In the genomic region with DNA sequence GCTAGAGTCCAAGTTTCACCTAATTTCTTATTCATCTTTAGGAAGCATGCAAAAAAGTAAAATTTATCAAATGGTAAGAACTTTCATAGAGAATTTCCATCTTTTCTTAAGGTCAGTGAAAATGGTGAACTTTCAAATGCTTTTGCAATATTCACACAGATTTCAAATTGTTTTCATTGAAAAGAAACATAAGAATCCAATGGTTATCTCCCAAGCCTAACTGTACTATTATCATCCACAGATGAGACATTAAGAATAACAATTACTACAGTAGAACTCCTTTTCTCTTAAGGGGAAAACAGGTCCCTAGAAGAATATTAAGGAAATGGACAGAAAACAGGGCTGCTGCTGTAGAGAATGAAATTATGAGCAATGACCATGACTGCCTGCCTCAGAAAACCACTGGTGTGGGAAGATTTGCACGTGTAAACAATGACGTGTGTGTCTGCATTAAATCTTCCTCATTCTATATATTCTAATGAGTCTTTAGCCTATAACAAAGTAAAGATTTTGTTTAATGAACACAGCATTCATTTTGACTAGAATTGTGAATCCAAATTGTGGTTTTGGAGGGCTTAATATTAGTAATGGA, we compare ENCODE assay signal across 24 cellular contexts.
"Had no signal": no experiment of that assay in that cellular context is flagged by ENCODE, and none has a peak within 500 bp of the region (broad histone marks: within the 10 kb centered on the region; RNA-seq: fewer than 3 reads in every experiment).

No MANE protein-coding gene starts in this region.

- H3K36me3 Mint-ChIP-seq: activated CD4-positive, alpha-beta memory T cell treated with anti-CD3 and anti-CD28 coated beads for 36 hours; activated naive CD8-positive, alpha-beta T cell treated with anti-CD3 and anti-CD28 coated beads for 36 hours had no signal

- H3K9me3 Mint-ChIP-seq: activated naive CD4-positive, alpha-beta T cell treated with anti-CD3 and anti-CD28 coated beads for 36 hours; activated T-helper 1 cell treated with anti-CD3 and anti-CD28 coated beads, Interleukin-12 subunit alpha, Interleukin-12 subunit beta, Interleukin-2, Interleukin-4 antibody, amounts not matched to agents 30 ng/mL and 10 ng/mL and 1 ng/mL, durations not matched to agents 14 hours and 24 hours and 36 hours; mesothelial cell of epicardium had no signal

- H3K27ac ChIP-seq: adrenal gland, ascending aorta, brain microvascular endothelial cell, esophagus muscularis mucosa, foreskin keratinocyte, heart right ventricle, right lobe of liver, upper lobe of right lung had no signal

- H3K36me3 ChIP-seq: adrenal gland, ascending aorta, brain microvascular endothelial cell, esophagus muscularis mucosa, heart right ventricle, right lobe of liver, upper lobe of right lung had no signal

- H3K4me3 ChIP-seq: adrenal gland, ascending aorta, heart right ventricle, right lobe of liver, upper lobe of right lung had no signal

- H3K4me1 ChIP-seq: foreskin keratinocyte, upper lobe of right lung had no signal

- DNase-seq: activated CD4-positive, alpha-beta memory T cell treated with anti-CD3 and anti-CD28 coated beads for 36 hours; activated CD4-positive, alpha-beta T cell treated with anti-CD3 and anti-CD28 coated beads for 48 hours; activated CD8-positive, alpha-beta memory T cell treated with anti-CD3 and anti-CD28 coated beads, Interleukin-2, amount 50 U/mL, for 4 hours; activated effector memory CD4-positive, alpha-beta T cell treated with anti-CD3 and anti-CD28 coated beads, Interleukin-2, amount 50 U/mL, for 16 hours; activated naive CD4-positive, alpha-beta T cell treated with anti-CD3 and anti-CD28 coated beads for 36 hours; activated naive CD8-positive, alpha-beta T cell treated with anti-CD3 and anti-CD28 coated beads for 36 hours; activated T-cell treated with anti-CD3 and anti-CD28 coated beads, Interleukin-2, amount 50 U/mL, for 1 hour; adrenal gland; brain microvascular endothelial cell; central memory CD4-positive, alpha-beta T cell; foreskin keratinocyte; heart right ventricle; islet precursor cell; mammary epithelial cell; naive thymus-derived CD4-positive, alpha-beta T cell; right lobe of liver; stimulated activated CD4-positive, alpha-beta T cell treated with anti-CD3 and anti-CD28 coated beads, Interleukin-12 subunit alpha, Interleukin-12 subunit beta, amount 100 ng/mL, for 4 hours; stimulated activated CD4-positive, alpha-beta T cell treated with anti-CD3 and anti-CD28 coated beads, Interleukin-4, amount 100 ng/mL, for 1 hour; stimulated activated naive CD8-positive, alpha-beta T cell treated with anti-CD3 and anti-CD28 coated beads, Interleukin-15, Interleukin-2, amounts not matched to agents 100 U/mL and 50 U/mL, for 24 hours; upper lobe of right lung had no signal

- H3K27ac Mint-ChIP-seq: activated CD4-positive, alpha-beta memory T cell treated with anti-CD3 and anti-CD28 coated beads for 36 hours; activated naive CD4-positive, alpha-beta T cell treated with anti-CD3 and anti-CD28 coated beads for 36 hours; activated naive CD8-positive, alpha-beta T cell treated with anti-CD3 and anti-CD28 coated beads for 36 hours; activated T-helper 1 cell treated with anti-CD3 and anti-CD28 coated beads, Interleukin-12 subunit alpha, Interleukin-12 subunit beta, Interleukin-2, Interleukin-4 antibody, amounts not matched to agents 30 ng/mL and 10 ng/mL and 1 ng/mL, durations not matched to agents 14 hours and 24 hours and 36 hours; mesothelial cell of epicardium; naive thymus-derived CD4-positive, alpha-beta T cell had no signal

- H3K4me3 Mint-ChIP-seq: activated CD4-positive, alpha-beta memory T cell treated with anti-CD3 and anti-CD28 coated beads for 36 hours; activated naive CD4-positive, alpha-beta T cell treated with anti-CD3 and anti-CD28 coated beads for 36 hours; activated naive CD8-positive, alpha-beta T cell treated with anti-CD3 and anti-CD28 coated beads for 36 hours; activated T-helper 1 cell treated with anti-CD3 and anti-CD28 coated beads, Interleukin-12 subunit alpha, Interleukin-12 subunit beta, Interleukin-2, Interleukin-4 antibody, amounts not matched to agents 30 ng/mL and 10 ng/mL and 1 ng/mL, durations not matched to agents 14 hours and 24 hours and 36 hours; naive thymus-derived CD4-positive, alpha-beta T cell had no signal

- H3K9me3 ChIP-seq: adrenal gland, ascending aorta, esophagus muscularis mucosa, heart right ventricle, right lobe of liver, upper lobe of right lung had no signal

- H3K27me3 ChIP-seq: adrenal gland, ascending aorta, brain microvascular endothelial cell, right lobe of liver, upper lobe of right lung had no signal

- ATAC-seq: foreskin keratinocyte; heart right ventricle; naive thymus-derived CD4-positive, alpha-beta T cell; right lobe of liver; stimulated activated naive CD8-positive, alpha-beta T cell treated with anti-CD3 and anti-CD28 coated beads, Interleukin-15, Interleukin-2, amounts not matched to agents 100 U/mL and 50 U/mL, for 24 hours; upper lobe of right lung had no signal
